Comparison of ENCODE assay signal across 11 cellular contexts in genomic region chr17:57530508-57530907, GRCh38.
DNase-seq lines count a peak whose midpoint lies in the region; ATAC-seq and TF ChIP-seq lines count a peak whose summit lies in the region.
"Had no signal": no experiment of that assay in that cellular context is flagged by ENCODE, and none has a peak within 500 bp of the region (broad histone marks: within the 10 kb centered on the region; RNA-seq: fewer than 3 reads in every experiment).

No MANE protein-coding gene starts in this region.

- ATAC-seq in GM23338 (no peak), T-helper 17 cell (no peak), memory B cell (ENCODE audit: low read depth) (no peak), HG02759 (IDR thresholded peaks at IDR 0.05; ENCODE audit: unreplicated experiment) (no peak)

- peak overlapping the region in 5 of 11 experiments; percentile 19 to 49 (median 34); a peak in 7 of 22 replicates for H3K9ac ChIP-seq in BLaER1 treated with 17β-estradiol and CSF1 and Interleukin-3, amounts not matched to agents 10 nM and 100 nM

- no peaks in the 10 kb centered on the region for H3K9me3 Mint-ChIP-seq in GM23338
- no peaks in the 10 kb centered on the region for H3K9me3 Mint-ChIP-seq in memory B cell

- no peak for TF ChIP-seq POLR2A in tibial nerve (IDR thresholded peaks at IDR 0.05)

- TF ChIP-seq EP300 in tibial nerve (IDR thresholded peaks at IDR 0.05): no peak

- H3K4me1 ChIP-seq in BLaER1 treated with 17β-estradiol and CSF1 and Interleukin-3, amounts not matched to agents 10 nM and 100 nM: peaks cover 42 to 100% (median 95%) of the 10 kb centered on the region in 10 experiments
- peaks cover 37% of the 10 kb centered on the region for H3K4me1 ChIP-seq in GM23338 (ENCODE audit: insufficient read depth)
- H3K4me1 ChIP-seq in tibial nerve: peaks cover 0 to 15% (median 7%) of the 10 kb centered on the region in 4 donors

- H3K4me3 ChIP-seq in BLaER1 treated with 17β-estradiol and CSF1 and Interleukin-3, amounts not matched to agents 10 nM and 100 nM: 0 out of 20 replicates have a peak overlapping the region, but pooled peaks of 2 of the 10 experiments have one; percentile 2 to 6
- H3K4me3 ChIP-seq in GM23338 (no peak overlapping the region), tibial nerve (no peak overlapping the region)
- H3K4me3 ChIP-seq: suprapubic skin had no signal

- TF ChIP-seq CTCF in GM23338 (conservative IDR thresholded peaks at IDR 0.05; ENCODE audit: low read depth in 2 of 2): peak in 1 of 2 experiments; percentile 7; a peak in 1 of 4 replicates
- no peak for TF ChIP-seq CTCF in tibial nerve (IDR thresholded peaks at IDR 0.05)

- peak; percentile 41 for DNase-seq in GM23338 (ENCODE audit: low spot score)
- DNase-seq in T-helper 17 cell: no peak
- no peak for DNase-seq in memory B cell (ENCODE audit: low spot score in 2 of 2)
- DNase-seq in superior temporal gyrus (ENCODE audit: extremely low spot score): no peak
- no peak for DNase-seq in activated CD4-positive, CD25-positive, alpha-beta regulatory T cell treated with anti-CD3 and anti-CD28 coated beads, Interleukin-2, amount 50 U/mL, for 72 hours
- DNase-seq in tibial nerve (ENCODE audit: low spot score in 2 of 2): no peak
- DNase-seq: activated effector memory CD4-positive, alpha-beta T cell treated with anti-CD3 and anti-CD28 coated beads, Interleukin-2, amount 50 U/mL, for 16 hours; stimulated activated CD4-positive, alpha-beta T cell treated with anti-CD3 and anti-CD28 coated beads, Interleukin-4, amount 100 ng/mL, for 1 hour had no signal

- H3K27me3 Mint-ChIP-seq in GM23338 (ENCODE audit: insufficient read depth, low read depth, poor library complexity): peaks cover 2% of the 10 kb centered on the region
- H3K27me3 Mint-ChIP-seq in T-helper 17 cell: no peaks in the 10 kb centered on the region
- H3K27me3 Mint-ChIP-seq in memory B cell: no peaks in the 10 kb centered on the region

- H3K4me2 ChIP-seq in BLaER1 treated with 17β-estradiol and CSF1 and Interleukin-3, amounts not matched to agents 10 nM and 100 nM: peak overlapping the region; percentile 1 to 97 (median 82); a peak in 21 of 22 replicates
- H3K4me2 ChIP-seq in GM23338: peak overlapping the region; percentile 21; the same call in 1 of the 2 replicates

- H3F3A ChIP-seq in GM23338 (replicated peaks; ENCODE audit: low read depth): no peaks in the 10 kb centered on the region

- H3K4me1 Mint-ChIP-seq in GM23338 (peaks cover 27% of the 10 kb centered on the region), T-helper 17 cell (peaks cover 17% of the 10 kb centered on the region), memory B cell (peaks cover 6% of the 10 kb centered on the region)

- H3K9me2 ChIP-seq in GM23338 (ENCODE audit: insufficient read depth): no peaks in the 10 kb centered on the region

- H3K27ac ChIP-seq in BLaER1 treated with 17β-estradiol and CSF1 and Interleukin-3, amounts not matched to agents 10 nM and 100 nM: peak overlapping the region in 6 of 11 experiments; percentile 16 to 84 (median 46); a peak in 7 of 22 replicates
- H3K27ac ChIP-seq in GM23338 (ENCODE audit: low read depth): no peak overlapping the region
- H3K27ac ChIP-seq in tibial nerve: no peak overlapping the region
- H3K27ac ChIP-seq: suprapubic skin had no signal

- H3K27ac Mint-ChIP-seq in GM23338 (no peak overlapping the region; the same call in 1 of the 2 replicates), T-helper 17 cell (peak overlapping the region; percentile 56), memory B cell (peak overlapping the region; percentile 61)

- peaks cover 0 to 57% (median 11%) of the 10 kb centered on the region in 11 experiments; a peak in 12 of 22 replicates for H3K36me3 ChIP-seq in BLaER1 treated with 17β-estradiol and CSF1 and Interleukin-3, amounts not matched to agents 10 nM and 100 nM
- no peaks in the 10 kb centered on the region for H3K36me3 ChIP-seq in GM23338 (ENCODE audit: insufficient read depth)
- H3K36me3 ChIP-seq in tibial nerve: no peaks in the 10 kb centered on the region

- no peak overlapping the region for H3K4me3 Mint-ChIP-seq in GM23338
- H3K4me3 Mint-ChIP-seq in T-helper 17 cell: no peak overlapping the region
- no peak overlapping the region for H3K4me3 Mint-ChIP-seq in memory B cell

- no peaks in the 10 kb centered on the region; a peak in 1 of 22 replicates for H4K20me1 ChIP-seq in BLaER1 treated with 17β-estradiol and CSF1 and Interleukin-3, amounts not matched to agents 10 nM and 100 nM
- no peaks in the 10 kb centered on the region for H4K20me1 ChIP-seq in GM23338 (replicated peaks; ENCODE audit: insufficient read depth)

- no peak overlapping the region for H2AFZ ChIP-seq in GM23338

- H3K36me3 Mint-ChIP-seq in GM23338 (ENCODE audit: low read depth): no peaks in the 10 kb centered on the region
- no peaks in the 10 kb centered on the region for H3K36me3 Mint-ChIP-seq in T-helper 17 cell (ENCODE audit: low read depth)
- peaks cover 5% of the 10 kb centered on the region for H3K36me3 Mint-ChIP-seq in memory B cell

- H3K9me3 ChIP-seq in BLaER1 treated with 17β-estradiol and CSF1 and Interleukin-3, amounts not matched to agents 10 nM and 100 nM (replicated peaks in 1 of 11): no peaks in the 10 kb centered on the region
- H3K9me3 ChIP-seq in T-helper 17 cell (ENCODE audit: control insufficient read depth, low read length, poor library complexity, severe bottlenecking) (no peaks in the 10 kb centered on the region), tibial nerve (no peaks in the 10 kb centered on the region)
- H3K9me3 ChIP-seq: suprapubic skin had no signal

- 0 out of 2 replicates have a peak, but pooled peaks cover 3% of the 10 kb centered on the region for H3K79me2 ChIP-seq in GM23338 (replicated peaks; ENCODE audit: insufficient read depth)

- H3K27me3 ChIP-seq in BLaER1 treated with 17β-estradiol and CSF1 and Interleukin-3, amounts not matched to agents 10 nM and 100 nM: no peaks in the 10 kb centered on the region; a peak in 1 of 22 replicates
- no peaks in the 10 kb centered on the region for H3K27me3 ChIP-seq in GM23338 (ENCODE audit: insufficient read depth)
- no peaks in the 10 kb centered on the region for H3K27me3 ChIP-seq in tibial nerve
- H3K27me3 ChIP-seq: suprapubic skin had no signal

- 86 to 96% methylated on average over 4 of the region's 4 CpGs for WGBS in tibial nerve, 2 donors

TF ChIP-seq in GM23338, 12 proteins besides CTCF, POLR2A, EP300 and RAD21 (continues in another document):
- TF ChIP-seq NANOG (IDR thresholded peaks at IDR 0.05; ENCODE audit: borderline replicate concordance): no peak
- TF ChIP-seq POLR2AphosphoS5 (IDR thresholded peaks at IDR 0.05; ENCODE audit: low read depth): no peak
- no peak for TF ChIP-seq EZH2phosphoT487 (IDR thresholded peaks at IDR 0.05; ENCODE audit: unreplicated experiment)
- TF ChIP-seq EZH2 (IDR thresholded peaks at IDR 0.05; ENCODE audit: low read depth, unreplicated experiment): no peak
- TF ChIP-seq JUNB (IDR thresholded peaks at IDR 0.05; ENCODE audit: unreplicated experiment): no peak
- TF ChIP-seq, protein P1, sequence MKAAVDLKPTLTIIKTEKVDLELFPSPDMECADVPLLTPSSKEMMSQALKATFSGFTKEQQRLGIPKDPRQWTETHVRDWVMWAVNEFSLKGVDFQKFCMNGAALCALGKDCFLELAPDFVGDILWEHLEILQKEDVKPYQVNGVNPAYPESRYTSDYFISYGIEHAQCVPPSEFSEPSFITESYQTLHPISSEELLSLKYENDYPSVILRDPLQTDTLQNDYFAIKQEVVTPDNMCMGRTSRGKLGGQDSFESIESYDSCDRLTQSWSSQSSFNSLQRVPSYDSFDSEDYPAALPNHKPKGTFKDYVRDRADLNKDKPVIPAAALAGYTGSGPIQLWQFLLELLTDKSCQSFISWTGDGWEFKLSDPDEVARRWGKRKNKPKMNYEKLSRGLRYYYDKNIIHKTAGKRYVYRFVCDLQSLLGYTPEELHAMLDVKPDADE (IDR thresholded peaks at IDR 0.05): no peak
- TF ChIP-seq REST (IDR thresholded peaks at IDR 0.05; ENCODE audit: unreplicated experiment): no peak
- no peak for TF ChIP-seq ZNF114 (CRISPR knock-in tag; IDR thresholded peaks at IDR 0.05)

Comparison
In these comparisons a context has a peak if more than half of its experiments do, and no peak if none do; other contexts are left out.
1. H3K27ac ChIP-seq: peak in BLaER1 treated with 17β-estradiol and CSF1 and Interleukin-3, amounts not matched to agents 10 nM and 100 nM (6 of 11); none in GM23338 (single experiment) and tibial nerve (0 of 4).